ENCODE assay signal across 17 cellular contexts in genomic region chr2:134019871-134020270, GRCh38.
DNase-seq lines count a peak whose midpoint lies in the region; ATAC-seq, FAIRE-seq and TF ChIP-seq lines count a peak whose summit lies in the region.
"Had no signal": no experiment of that assay in that cellular context is flagged by ENCODE, and none has a peak within 500 bp of the region (broad histone marks: within the 10 kb centered on the region; RNA-seq: fewer than 3 reads in every experiment).

No MANE protein-coding gene starts in this region.

- no peaks in the 10 kb centered on the region for H3K27me3 ChIP-seq in right atrium auricular region

- H3K27ac ChIP-seq in right atrium auricular region = no peak overlapping the region

- peaks cover 23% of the 10 kb centered on the region for H3K4me1 Mint-ChIP-seq in central memory CD8-positive, alpha-beta T cell

- FAIRE-seq in GM12891 (lab: Jason Lieb, UNC) = peak; percentile 80
- FAIRE-seq: A204.1 had no signal

- H3K9me3 ChIP-seq in right atrium auricular region = no peaks in the 10 kb centered on the region
- H3K9me3 ChIP-seq: Caco-2 had no signal

- TF ChIP-seq CTCF in right atrium auricular region (IDR thresholded peaks at IDR 0.05) = no peak

- H3K36me3 ChIP-seq in right atrium auricular region = no peaks in the 10 kb centered on the region

- no peak overlapping the region for H3K4me3 ChIP-seq in right atrium auricular region
- H3K4me3 ChIP-seq: GM23338 had no signal

- H3K4me3 Mint-ChIP-seq in central memory CD8-positive, alpha-beta T cell = peak overlapping the region; percentile 0
- H3K4me3 Mint-ChIP-seq: CD14-positive monocyte, GM23338 had no signal

- no peak for TF ChIP-seq POLR2A in GM12891 (IDR thresholded peaks at IDR 0.05; ENCODE audit: low read depth, low read length)

- no peak overlapping the region for H3K27ac Mint-ChIP-seq in central memory CD8-positive, alpha-beta T cell (ENCODE audit: low read depth)
- H3K27ac Mint-ChIP-seq: B cell, CD14-positive monocyte, GM23338, IgD-negative memory B cell had no signal

- H3K27me3 Mint-ChIP-seq in central memory CD8-positive, alpha-beta T cell = peaks cover 8% of the 10 kb centered on the region
- H3K27me3 Mint-ChIP-seq: B cell, IgD-negative memory B cell had no signal

- peak; percentile 69 for ATAC-seq in left ventricle myocardium superior
- ATAC-seq in central memory CD8-positive, alpha-beta T cell (replicated peaks; ENCODE audit: extremely low read depth, poor library complexity, severe bottlenecking) = no peak
- no peak for ATAC-seq in HG02938 (IDR thresholded peaks at IDR 0.05; ENCODE audit: unreplicated experiment)
- ATAC-seq: GM23338 had no signal

- no peak for DNase-seq in left ventricle myocardium superior
- no peak for DNase-seq in right atrium auricular region (ENCODE audit: low spot score)
- DNase-seq in GM12891 (ENCODE audit: insufficient read length, low spot score) = no peak
- DNase-seq in central memory CD8-positive, alpha-beta T cell (ENCODE audit: low spot score in 2 of 2) = no peak
- DNase-seq in superior temporal gyrus (ENCODE audit: extremely low spot score) = no peak
- DNase-seq in hippocampal formation (lab: John Stamatoyannopoulos, UW) = no peak
- DNase-seq: Caco-2, DND-41, GDM1, H7 had no signal

- intact Hi-C loops in left ventricle myocardium superior (cut with micrococcal nuclease) = no loop called here

- no peaks in the 10 kb centered on the region for H3K9me3 Mint-ChIP-seq in central memory CD8-positive, alpha-beta T cell
- H3K9me3 Mint-ChIP-seq: CD14-positive monocyte; CD8-positive, alpha-beta memory T cell; GM23338; IgD-negative memory B cell had no signal

- no peaks in the 10 kb centered on the region for H3K36me3 Mint-ChIP-seq in central memory CD8-positive, alpha-beta T cell (ENCODE audit: insufficient read depth)
- H3K36me3 Mint-ChIP-seq: CD14-positive monocyte; CD8-positive, alpha-beta memory T cell had no signal

- peaks cover 0 to 5% of the 10 kb centered on the region in 2 donors for H3K4me1 ChIP-seq in right atrium auricular region
- H3K4me1 ChIP-seq: Caco-2 had no signal

TF ChIP-seq in GM12891, 5 proteins besides CTCF, POLR2A, EP300 and RAD21:
- TF ChIP-seq SPI1 (IDR thresholded peaks at IDR 0.05; ENCODE audit: low read depth, low read length) (no peak), POLR2AphosphoS5 (IDR thresholded peaks at IDR 0.05; ENCODE audit: low read depth, low read length) (no peak), TAF1 (IDR thresholded peaks at IDR 0.05; ENCODE audit: low read depth, low read length) (no peak), PAX5 (IDR thresholded peaks at IDR 0.05; ENCODE audit: insufficient read depth, low read length, severe bottlenecking) (no peak), POU2F2 (IDR thresholded peaks at IDR 0.05; ENCODE audit: low read depth, low read length) (no peak)
TF ChIP-seq in GM12891: peak in this region for 0.
